In the genomic region with DNA sequence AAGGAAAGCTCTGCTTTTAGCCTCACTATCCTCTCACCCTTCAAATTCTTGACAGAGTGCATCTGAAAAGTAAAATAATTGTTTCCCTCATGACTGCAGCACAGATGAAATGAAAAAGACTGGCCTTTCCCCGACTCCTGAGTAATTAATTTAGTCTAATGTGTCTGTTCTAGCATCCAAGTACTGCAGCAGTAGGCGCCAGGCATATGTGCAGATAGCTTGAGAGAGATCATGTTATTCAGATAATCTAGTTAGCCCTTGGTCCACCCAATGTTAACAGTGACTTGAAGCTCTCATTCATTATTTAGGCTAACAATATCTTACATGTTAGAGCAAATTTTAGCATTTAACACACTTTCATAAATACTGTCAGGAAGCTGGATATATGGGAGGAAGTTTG, we compare ENCODE assay signal across 33 cellular contexts.
"Had no signal": no experiment of that assay in that cellular context is flagged by ENCODE, and none has a peak within 500 bp of the region (broad histone marks: within the 10 kb centered on the region; RNA-seq: fewer than 3 reads in every experiment).

No MANE protein-coding gene starts in this region.

- H3K4me3 Mint-ChIP-seq: activated B cell treated with CpG ODN at 0.5 μM for 24 hours; activated CD4-positive, alpha-beta memory T cell treated with anti-CD3 and anti-CD28 coated beads for 36 hours; activated CD4-positive, alpha-beta T cell treated with anti-CD3 and anti-CD28 coated beads, Interleukin-2, amount 10 ng/mL, durations not matched to agents 24 days and 14 days; activated CD8-positive, alpha-beta T cell treated with anti-CD3 and anti-CD28 coated beads for 36 hours; activated naive CD4-positive, alpha-beta T cell treated with anti-CD3 and anti-CD28 coated beads for 36 hours; activated naive CD8-positive, alpha-beta T cell treated with anti-CD3 and anti-CD28 coated beads for 36 hours; activated T-cell treated with anti-CD3 and anti-CD28 coated beads, Interleukin-2, amount 50 U/mL, for 4 hours; activated T-cell treated with anti-CD3 and anti-CD28 coated beads, Interleukin-2, amount 50 U/mL, for 72 hours; activated T-helper 1 cell treated with anti-CD3 and anti-CD28 coated beads, Interleukin-12 subunit alpha, Interleukin-12 subunit beta, Interleukin-2, Interleukin-4 antibody, amounts not matched to agents 30 ng/mL and 10 ng/mL and 1 ng/mL, durations not matched to agents 14 hours and 24 hours and 36 hours; activated T-helper 17 cell treated with anti-CD3 and anti-CD28 coated beads, Interleukin-2, amount 50 U/mL, for 72 hours; T-helper 2 cell treated with Interferon-gamma antibody and Interleukin-4, amounts not matched to agents 5 μg/mL and 100 μg/mL, for 36 hours had no signal

- ATAC-seq: activated CD8-positive, alpha-beta T cell treated with anti-CD3 and anti-CD28 coated beads for 36 hours; activated naive CD4-positive, alpha-beta T cell treated with anti-CD3 and anti-CD28 coated beads, Interleukin-2, amount 50 U/mL, for 72 hours; activated T-cell treated with anti-CD3 and anti-CD28 coated beads, Interleukin-2, amount 50 U/mL, for 4 hours; activated T-cell treated with anti-CD3 and anti-CD28 coated beads, Interleukin-2, amount 50 U/mL, for 72 hours; activated T-helper 17 cell treated with anti-CD3 and anti-CD28 coated beads, Interleukin-2, amount 50 U/mL, for 72 hours; body of pancreas had no signal

- H3K4me1 Mint-ChIP-seq: activated B cell treated with CpG ODN at 0.5 μM for 24 hours; activated CD4-positive, alpha-beta T cell treated with anti-CD3 and anti-CD28 coated beads, Interleukin-2, amount 10 ng/mL, durations not matched to agents 24 days and 14 days; activated naive CD8-positive, alpha-beta T cell treated with anti-CD3 and anti-CD28 coated beads for 36 hours; activated T-helper 17 cell treated with anti-CD3 and anti-CD28 coated beads, Interleukin-2, amount 50 U/mL, for 72 hours had no signal

- H3K27me3 ChIP-seq: adrenal gland, body of pancreas, brain microvascular endothelial cell, breast epithelium had no signal

- H3K27ac Mint-ChIP-seq: activated B cell treated with CpG ODN at 0.5 μM for 24 hours; activated CD4-positive, alpha-beta memory T cell treated with anti-CD3 and anti-CD28 coated beads for 36 hours; activated CD4-positive, alpha-beta T cell treated with anti-CD3 and anti-CD28 coated beads, Interleukin-2, amount 10 ng/mL, durations not matched to agents 24 days and 14 days; activated CD8-positive, alpha-beta T cell treated with anti-CD3 and anti-CD28 coated beads for 36 hours; activated naive CD4-positive, alpha-beta T cell treated with anti-CD3 and anti-CD28 coated beads for 36 hours; activated naive CD4-positive, alpha-beta T cell treated with anti-CD3 and anti-CD28 coated beads, Interleukin-2, amount 50 U/mL, for 72 hours; activated naive CD8-positive, alpha-beta T cell treated with anti-CD3 and anti-CD28 coated beads for 36 hours; activated T-cell treated with anti-CD3 and anti-CD28 coated beads, Interleukin-2, amount 50 U/mL, for 72 hours; activated T-helper 1 cell treated with anti-CD3 and anti-CD28 coated beads, Interleukin-12 subunit alpha, Interleukin-12 subunit beta, Interleukin-2, Interleukin-4 antibody, amounts not matched to agents 30 ng/mL and 10 ng/mL and 1 ng/mL, durations not matched to agents 14 hours and 24 hours and 36 hours; activated T-helper 17 cell treated with anti-CD3 and anti-CD28 coated beads, Interleukin-2, amount 50 U/mL, for 72 hours; T-helper 2 cell treated with Interferon-gamma antibody and Interleukin-4, amounts not matched to agents 5 μg/mL and 100 μg/mL, for 36 hours had no signal

- H3K4me3 ChIP-seq: adrenal gland, body of pancreas, breast epithelium had no signal

- H3K27ac ChIP-seq: adrenal gland, body of pancreas, brain microvascular endothelial cell, breast epithelium, VCaP had no signal

- H3K36me3 Mint-ChIP-seq: activated CD4-positive, alpha-beta memory T cell treated with anti-CD3 and anti-CD28 coated beads for 36 hours; activated naive CD4-positive, alpha-beta T cell treated with anti-CD3 and anti-CD28 coated beads, Interleukin-2, amount 50 U/mL, for 72 hours; activated naive CD8-positive, alpha-beta T cell treated with anti-CD3 and anti-CD28 coated beads for 36 hours had no signal

- H3K9me3 Mint-ChIP-seq: activated CD4-positive, alpha-beta memory T cell treated with anti-CD3 and anti-CD28 coated beads for 36 hours; activated CD4-positive, alpha-beta T cell treated with anti-CD3 and anti-CD28 coated beads, Interleukin-2, amount 10 ng/mL, durations not matched to agents 24 days and 14 days; activated CD8-positive, alpha-beta T cell treated with anti-CD3 and anti-CD28 coated beads for 36 hours; activated naive CD8-positive, alpha-beta T cell treated with anti-CD3 and anti-CD28 coated beads for 36 hours; activated T-cell treated with anti-CD3 and anti-CD28 coated beads, Interleukin-2, amount 50 U/mL, for 4 hours; activated T-cell treated with anti-CD3 and anti-CD28 coated beads, Interleukin-2, amount 50 U/mL, for 72 hours; activated T-helper 1 cell treated with anti-CD3 and anti-CD28 coated beads, Interleukin-12 subunit alpha, Interleukin-12 subunit beta, Interleukin-2, Interleukin-4 antibody, amounts not matched to agents 30 ng/mL and 10 ng/mL and 1 ng/mL, durations not matched to agents 14 hours and 24 hours and 36 hours; activated T-helper 17 cell treated with anti-CD3 and anti-CD28 coated beads, Interleukin-2, amount 50 U/mL, for 72 hours; T-helper 2 cell treated with Interferon-gamma antibody and Interleukin-4, amounts not matched to agents 5 μg/mL and 100 μg/mL, for 36 hours had no signal

- H3K9me3 ChIP-seq: adrenal gland, body of pancreas, breast epithelium had no signal

- H3K27me3 Mint-ChIP-seq: activated CD4-positive, alpha-beta memory T cell treated with anti-CD3 and anti-CD28 coated beads for 36 hours; activated CD4-positive, alpha-beta T cell treated with anti-CD3 and anti-CD28 coated beads, Interleukin-2, amount 10 ng/mL, durations not matched to agents 24 days and 14 days had no signal

- H3K4me1 ChIP-seq: adrenal gland, body of pancreas, breast epithelium had no signal

- H3K36me3 ChIP-seq: adrenal gland, brain microvascular endothelial cell, breast epithelium had no signal

- DNase-seq: activated B cell treated with CpG ODN at 0.5 μM for 24 hours; activated CD4-positive, alpha-beta memory T cell treated with anti-CD3 and anti-CD28 coated beads for 36 hours; activated CD4-positive, alpha-beta T cell treated with anti-CD3 and anti-CD28 coated beads for 4 hours; activated CD4-positive, alpha-beta T cell treated with anti-CD3 and anti-CD28 coated beads, Interleukin-2, amount 10 ng/mL, durations not matched to agents 24 days and 14 days; activated CD4-positive, alpha-beta T cell treated with anti-CD3 and anti-CD28 coated beads, Interleukin-2, amount 50 U/mL, for 1 hour; activated CD4-positive, alpha-beta T cell treated with anti-CD3 and anti-CD28 coated beads, Interleukin-2, amount 50 U/mL, for 4 hours; activated CD4-positive, CD25-positive, alpha-beta regulatory T cell treated with anti-CD3 and anti-CD28 coated beads, Interleukin-2, amount 50 U/mL, for 72 hours; activated CD8-positive, alpha-beta memory T cell treated with anti-CD3 and anti-CD28 coated beads, Interleukin-2, amount 50 U/mL, for 4 hours; activated CD8-positive, alpha-beta T cell treated with anti-CD3 and anti-CD28 coated beads for 36 hours; activated effector memory CD4-positive, alpha-beta T cell treated with anti-CD3 and anti-CD28 coated beads, Interleukin-2, amount 50 U/mL, for 16 hours; activated gamma-delta T cell treated with Interleukin-2 at 50 U/mL for 16 hours; activated naive CD4-positive, alpha-beta T cell; activated naive CD4-positive, alpha-beta T cell treated with anti-CD3 and anti-CD28 coated beads for 36 hours; activated naive CD4-positive, alpha-beta T cell treated with anti-CD3 and anti-CD28 coated beads, Interleukin-2, amount 50 U/mL, for 16 hours; activated naive CD8-positive, alpha-beta T cell treated with anti-CD3 and anti-CD28 coated beads for 36 hours; activated T-cell treated with anti-CD3 and anti-CD28 coated beads for 4 hours; activated T-cell treated with anti-CD3 and anti-CD28 coated beads, Interleukin-2, amount 50 U/mL, for 1 hour; activated T-cell treated with anti-CD3 and anti-CD28 coated beads, Interleukin-2, amount 50 U/mL, for 4 hours; activated T-cell treated with anti-CD3 and anti-CD28 coated beads, Interleukin-2, amount 50 U/mL, for 72 hours; adrenal gland; amniotic stem cell; aorta; body of pancreas; brain microvascular endothelial cell; central memory CD4-positive, alpha-beta T cell; T-helper 2 cell; T-helper 9 cell had no signal
